ENCODE assay signal across 20 cellular contexts in the genomic region with DNA sequence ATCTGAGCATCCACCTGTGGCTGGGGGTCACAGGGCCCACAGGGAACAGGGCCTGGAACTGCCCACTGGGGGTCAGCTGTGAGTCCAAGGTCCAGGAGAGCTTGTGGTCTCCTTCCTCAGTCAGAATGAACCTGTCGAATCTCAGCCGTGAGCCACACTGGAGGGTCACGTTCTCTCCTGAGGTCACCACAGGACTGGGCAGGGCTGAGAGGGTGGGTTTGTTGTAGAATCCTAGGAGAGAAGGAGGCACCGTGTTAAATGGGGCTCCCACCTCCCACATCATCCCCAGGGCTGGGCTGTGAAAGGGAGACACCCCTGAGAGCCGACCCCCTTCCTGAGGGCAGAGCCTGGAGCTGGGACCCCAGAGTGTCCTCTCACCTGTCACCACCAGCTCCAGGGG. TPM values are rescaled to one million over a fixed set of nuclear protein-coding genes. Genes with fewer than 3 reads are reported as not detected.
A peak's percentile ranks its signal among the peaks of the same experiment; 100 is the strongest.
DNase-seq lines count a peak whose midpoint lies in the region; ATAC-seq, FAIRE-seq and TF ChIP-seq lines count a peak whose summit lies in the region.
"Had no signal": no experiment of that assay in that cellular context is flagged by ENCODE, and none has a peak within 500 bp of the region (broad histone marks: within the 10 kb centered on the region; RNA-seq: fewer than 3 reads in every experiment).

No MANE protein-coding gene starts in this region.

- no peaks in the 10 kb centered on the region for H3K36me3 ChIP-seq in K562 (ENCODE audit: control insufficient read depth, insufficient read depth, low read length)
- H3K36me3 ChIP-seq in spleen, result peaks cover 0 to 38% (median 0%) of the 10 kb centered on the region in 6 donors
- no peaks in the 10 kb centered on the region for H3K36me3 ChIP-seq in heart left ventricle
- H3K36me3 ChIP-seq: BLaER1 had no signal

- FAIRE-seq in K562 (lab: Jason Lieb, UNC), result no peak
- FAIRE-seq: GM12892, GM19239 had no signal

- H3K9ac ChIP-seq in K562 (ENCODE audit: insufficient read depth in 1 of 2, low read depth in 2 of 2, low read length in 2 of 2), result no peak overlapping the region
- H3K9ac ChIP-seq: BLaER1 had no signal

- H3K27ac ChIP-seq in K562 (ENCODE audit: extremely low read depth, low read depth, low read length), result no peak overlapping the region
- peak overlapping the region in 3 of 8 donors; percentile 82 to 91 (median 89) for H3K27ac ChIP-seq in spleen
- H3K27ac ChIP-seq in heart left ventricle, result no peak overlapping the region
- H3K27ac ChIP-seq: BLaER1, HL-60 had no signal

- no peaks in the 10 kb centered on the region for H3K9me1 ChIP-seq in K562 (ENCODE audit: control insufficient read depth, insufficient read depth, low read length)

- no peaks in the 10 kb centered on the region for H3K9me3 Mint-ChIP-seq in effector memory CD8-positive, alpha-beta T cell
- H3K9me3 Mint-ChIP-seq: CD4-positive, alpha-beta T cell; HFFc6 had no signal

- H4K20me1 ChIP-seq in K562 (replicated peaks; ENCODE audit: control insufficient read depth, insufficient read depth, low read length), result no peaks in the 10 kb centered on the region
- H4K20me1 ChIP-seq: BLaER1 had no signal

- no TSS peak for BruUV-seq in K562 (replicated peaks; lab: Mats Ljungman, UMichigan)

- no peak overlapping the region for H3K27ac Mint-ChIP-seq in effector memory CD8-positive, alpha-beta T cell
- H3K27ac Mint-ChIP-seq: CD4-positive, alpha-beta T cell; HFFc6 had no signal

- peaks cover 2 to 33% of the 10 kb centered on the region in 2 experiments; a peak in 3 of 5 replicates for H3K27me3 ChIP-seq in K562 (ENCODE audit: control insufficient read depth in 2 of 2, insufficient read depth in 2 of 2, low read length in 2 of 2)
- peaks cover 0 to 70% (median 4%) of the 10 kb centered on the region in 7 donors for H3K27me3 ChIP-seq in spleen (replicated peaks in 1 of 7)
- peaks cover 0 to 30% (median 0%) of the 10 kb centered on the region in 9 donors for H3K27me3 ChIP-seq in heart left ventricle
- H3K27me3 ChIP-seq: BLaER1 had no signal

- H3K9me3 ChIP-seq in K562 (replicated peaks; ENCODE audit: control insufficient read depth, insufficient read depth, low read depth, low read length) (no peaks in the 10 kb centered on the region), spleen (no peaks in the 10 kb centered on the region), heart left ventricle (no peaks in the 10 kb centered on the region)
- H3K9me3 ChIP-seq: BLaER1 had no signal

- H3K79me2 ChIP-seq in K562 (ENCODE audit: control insufficient read depth, insufficient read depth, low read length), result no peaks in the 10 kb centered on the region

- peaks cover 2% of the 10 kb centered on the region for H3K36me3 Mint-ChIP-seq in effector memory CD8-positive, alpha-beta T cell (ENCODE audit: insufficient read depth)

- POLR2A ChIA-PET in K562 (lab: Yijun Ruan, JAX), result interaction anchor here (0.6 kb wide), 1 partner anchor 12 kb away, joined by 3 read pairs; no protein-coding TSS in a partner anchor

- in situ Hi-C loops in K562 (cut with MboI), result no loop called here

- no peak for TF ChIP-seq RAD21 in K562 (CRISPR knock-in tag; conservative IDR thresholded peaks at IDR 0.05 in 1 of 2, IDR thresholded peaks at IDR 0.05 in 1 of 2)

- H3K4me1 Mint-ChIP-seq in effector memory CD8-positive, alpha-beta T cell (ENCODE audit: low read depth in 2 of 2), result peaks cover 0 to 2% of the 10 kb centered on the region in 2 donors

- no peak overlapping the region for H3K4me3 ChIP-seq in K562
- peak overlapping the region in 5 of 8 donors; percentile 24 to 60 (median 36) for H3K4me3 ChIP-seq in spleen
- peak overlapping the region in 1 of 12 donors; percentile 46 for H3K4me3 ChIP-seq in heart left ventricle
- H3K4me3 ChIP-seq: BLaER1 had no signal

- H2AFZ ChIP-seq in K562 (ENCODE audit: low read depth, low read length), result no peak overlapping the region

- no peak for TF ChIP-seq EP300 in K562 (IDR thresholded peaks at IDR 0.05; ENCODE audit: low read length)

- ATAC-seq in K562, result peak; percentile 42; the same call in 2 of the 3 replicates
- no peak for ATAC-seq in HG02870 (IDR thresholded peaks at IDR 0.05; ENCODE audit: unreplicated experiment)
- ATAC-seq in effector memory CD8-positive, alpha-beta T cell (replicated peaks), result no peak
- no peak for ATAC-seq in heart left ventricle

- TF ChIP-seq POLR2A in K562 (conservative IDR thresholded peaks at IDR 0.05) (no peak), spleen (IDR thresholded peaks at IDR 0.05) (no peak), heart left ventricle (IDR thresholded peaks at IDR 0.05) (no peak)

- H3K4me1 ChIP-seq in K562 (replicated peaks in 1 of 2; ENCODE audit: control insufficient read depth in 2 of 2, insufficient read depth in 2 of 2, low read length in 2 of 2), result no peaks in the 10 kb centered on the region
- H3K4me1 ChIP-seq in spleen, result peaks cover 0 to 73% (median 10%) of the 10 kb centered on the region in 6 donors
- H3K4me1 ChIP-seq in heart left ventricle, result peaks cover 0 to 19% (median 0%) of the 10 kb centered on the region in 12 donors

- DNase-seq in activated CD8-positive, alpha-beta memory T cell treated with anti-CD3 and anti-CD28 coated beads, Interleukin-2, amount 50 U/mL, for 48 hours, result peak; percentile 28
- no peak for DNase-seq in activated CD8-positive, alpha-beta memory T cell treated with anti-CD3 and anti-CD28 coated beads, Interleukin-2, amount 50 U/mL, for 4 hours
- no peak for DNase-seq in K562 (ENCODE audit: extremely low read depth in 1 of 4, low spot score in 3 of 4)
- peak; percentile 75 for DNase-seq in mesenteric fat pad (ENCODE audit: low spot score)
- DNase-seq in spleen, result no peak
- DNase-seq in effector memory CD8-positive, alpha-beta T cell, result no peak
- no peak for DNase-seq in heart left ventricle
- DNase-seq: 8988T; AML-193; CD4-positive, alpha-beta T cell; DMS79; HCEC 1CT; HFFc6 had no signal

- H3K4me3 Mint-ChIP-seq in effector memory CD8-positive, alpha-beta T cell, result no peak overlapping the region
- H3K4me3 Mint-ChIP-seq: CD4-positive, alpha-beta T cell; HFFc6 had no signal

- intact Hi-C loops in K562 (cut with micrococcal nuclease), result no loop called here
- intact Hi-C loops in spleen (cut with DNase I; ENCODE audit: low total_unique reads), result no loop called here
- intact Hi-C loops in heart left ventricle (cut with DNase I), result no loop called here

- 0% methylated on average over 4 of the region's 5 CpGs for WGBS in K562 (ENCODE audit: insufficient coverage, low coverage, missing lambda C conversion rate)
- WGBS in spleen, 5 donors, result 73 to 93% (median 84%) methylated on average over 2 to 5 of the region's 5 CpGs
- 54 to 65% (median 63%) methylated on average over 3 to 5 of the region's 5 CpGs for WGBS in heart left ventricle, 4 donors

- CTCF ChIA-PET in K562 (lab: Yijun Ruan, JAX; ENCODE audit: low intra/inter-chr PET ratio), result no interaction called here

- H3K4me2 ChIP-seq in K562 (ENCODE audit: insufficient read depth, low read length), result no peak overlapping the region

- TF ChIP-seq CTCF in K562 (IDR thresholded peaks at IDR 0.05 in 2 of 3, conservative IDR thresholded peaks at IDR 0.05 in 1 of 3; ENCODE audit: insufficient read depth in 2 of 3, low read depth in 1 of 3, low read length in 3 of 3) (0 out of 6 replicates have a peak, but pooled peaks of 2 of the 3 experiments have one; percentile 6 to 16), spleen (IDR thresholded peaks at IDR 0.05 in 8 of 11, conservative IDR thresholded peaks at IDR 0.05 in 3 of 11) (no peak), heart left ventricle (IDR thresholded peaks at IDR 0.05) (no peak)

- H3K27me3 Mint-ChIP-seq in effector memory CD8-positive, alpha-beta T cell, result peaks cover 49 to 79% of the 10 kb centered on the region in 2 donors

RNA-seq across cellular contexts. Expression of a gene that starts 1.5 kb away (rescaled TPM):
- total RNA-seq in K562 (2011; cell fraction: chromatin; rRNA removed; ENCODE audit: low replicate concordance), result not detected in 2 replicates
- not detected in 2 replicates for total RNA-seq in K562 (2011; cell fraction: nucleolus; rRNA removed)
- total RNA-seq in K562 (2011; cell fraction: nucleoplasm; rRNA removed), result not detected in 2 replicates
- total RNA-seq in K562 (2014; rRNA removed) (not detected in 2 replicates), K562 (2014; rRNA removed; fragmentation: Illumina TruSeq; extraction: Trizol) (not detected in 2 replicates), K562 (2015; rRNA removed; fragmentation: Illumina TruSeq; extraction: Trizol) (not detected in 2 replicates), K562 (2021) (not detected in 2 replicates), mesenteric fat pad (23.0 TPM), spleen (100 to 1,000 TPM in 2 of 7 donors, 10 to 100 TPM in 5; 43.3 to 262 (median 79.9) TPM), heart left ventricle (10 to 100 TPM in 1 of 9 donors, 1 to 10 TPM in 6, under 1 TPM in 1, not detected in 1; 0.27 to 16.2 (median 1.5) TPM)
- polyA plus RNA-seq in K562 (2011; rRNA removed) (not detected in 2 replicates), K562 (2014; fragmentation: Illumina TruSeq; extraction: Trizol) (not detected in 2 replicates), K562 (2014; fragmentation: Nextera tagmentation; extraction: Ambion mirVana) (not detected), K562 (2014; rRNA removed) (not detected in 2 replicates), spleen (10 to 100 TPM; 16.3 to 53.6 (median 34.5) TPM), heart left ventricle (1 to 10 TPM in 1 of 2 donors, under 1 TPM in 1; 0.19 to 4.7 TPM)
- polyA plus RNA-seq in K562 (2011; cell fraction: cytosol; rRNA removed), result not detected in 2 replicates
- polyA plus RNA-seq in K562 (2011; cell fraction: nucleus; rRNA removed), result not detected in 2 replicates
- not detected in 2 replicates for polyA plus RNA-seq in K562 (2012)
- polyA minus RNA-seq in K562 (2011; rRNA and poly(A)+ RNA removed), result not detected in 2 replicates
- polyA minus RNA-seq in K562 (2011; cell fraction: cytosol; rRNA and poly(A)+ RNA removed), result not detected in 2 replicates
- polyA minus RNA-seq in K562 (2011; cell fraction: nucleus; rRNA and poly(A)+ RNA removed), result not detected in 2 replicates
- total RNA-seq: G401, H4, HFFc6 had no signal

RNA-seq across cellular contexts. Expression of a gene that starts 27.5 kb away (rescaled TPM):
- total RNA-seq in K562 (2011; cell fraction: chromatin; rRNA removed; ENCODE audit: low replicate concordance), result not detected in 2 replicates
- total RNA-seq in K562 (2011; cell fraction: nucleolus; rRNA removed), result not detected in 2 replicates
- not detected in 2 replicates for total RNA-seq in K562 (2011; cell fraction: nucleoplasm; rRNA removed)
- total RNA-seq in K562 (2014; rRNA removed), result not detected in 2 replicates
- total RNA-seq in K562 (2014; rRNA removed; fragmentation: Illumina TruSeq; extraction: Trizol), result not detected in 2 replicates
- not detected in 2 replicates for total RNA-seq in K562 (2015; rRNA removed; fragmentation: Illumina TruSeq; extraction: Trizol)
- not detected in 2 replicates for total RNA-seq in K562 (2021)
- not detected in 2 replicates for polyA plus RNA-seq in K562 (2011; rRNA removed)
- polyA plus RNA-seq in K562 (2011; cell fraction: cytosol; rRNA removed), result not detected in 2 replicates
- polyA plus RNA-seq in K562 (2011; cell fraction: nucleus; rRNA removed), result not detected in 2 replicates
- polyA plus RNA-seq in K562 (2012), result 0.53 TPM in 1 of 2 replicates, not detected in the other
- not detected in 2 replicates for polyA plus RNA-seq in K562 (2014; fragmentation: Illumina TruSeq; extraction: Trizol)
- not detected for polyA plus RNA-seq in K562 (2014; fragmentation: Nextera tagmentation; extraction: Ambion mirVana)
- polyA plus RNA-seq in K562 (2014; rRNA removed), result not detected in 2 replicates
- polyA minus RNA-seq in K562 (2011; rRNA and poly(A)+ RNA removed), result not detected in 2 replicates
- polyA minus RNA-seq in K562 (2011; cell fraction: cytosol; rRNA and poly(A)+ RNA removed), result not detected in 2 replicates
- not detected in 2 replicates for polyA minus RNA-seq in K562 (2011; cell fraction: nucleus; rRNA and poly(A)+ RNA removed)
- 1.0 TPM for total RNA-seq in mesenteric fat pad
- 10 to 100 TPM; 11.5 to 61.1 (median 17.5) TPM for total RNA-seq in spleen
- 10 to 100 TPM; 32.1 to 80.9 (median 39.8) TPM for polyA plus RNA-seq in spleen
- not detected for total RNA-seq in heart left ventricle
- not detected for polyA plus RNA-seq in heart left ventricle
- total RNA-seq: G401, H4, HFFc6 had no signal

RNA-seq across cellular contexts. Expression of a gene that starts 30.6 kb away (rescaled TPM):
- total RNA-seq in K562 (2011; cell fraction: chromatin; rRNA removed; ENCODE audit: low replicate concordance), result not detected in 2 replicates
- total RNA-seq in K562 (2011; cell fraction: nucleolus; rRNA removed), result not detected in 2 replicates
- total RNA-seq in K562 (2011; cell fraction: nucleoplasm; rRNA removed), result not detected in 2 replicates
- total RNA-seq in K562 (2014; rRNA removed) (not detected in 2 replicates), K562 (2014; rRNA removed; fragmentation: Illumina TruSeq; extraction: Trizol) (not detected in 2 replicates), K562 (2015; rRNA removed; fragmentation: Illumina TruSeq; extraction: Trizol) (not detected in 2 replicates), K562 (2021) (not detected in 2 replicates), mesenteric fat pad (14.4 TPM), spleen (100 to 1,000 TPM in 3 of 7 donors, 10 to 100 TPM in 4; 52.9 to 209 (median 94.5) TPM), heart left ventricle (10 to 100 TPM in 2 of 9 donors, 1 to 10 TPM in 6, under 1 TPM in 1; 0.83 to 43.6 (median 1.7) TPM)
- polyA plus RNA-seq in K562 (2011; rRNA removed) (not detected in 2 replicates), K562 (2014; fragmentation: Illumina TruSeq; extraction: Trizol) (not detected in 2 replicates), K562 (2014; fragmentation: Nextera tagmentation; extraction: Ambion mirVana) (not detected), K562 (2014; rRNA removed) (not detected in 2 replicates), spleen (10 to 100 TPM; 10.2 to 26.0 (median 23.8) TPM), heart left ventricle (1 to 10 TPM; 1.2 to 2.7 TPM)
- polyA plus RNA-seq in K562 (2011; cell fraction: cytosol; rRNA removed), result not detected in 2 replicates
- not detected in 2 replicates for polyA plus RNA-seq in K562 (2011; cell fraction: nucleus; rRNA removed)
- polyA plus RNA-seq in K562 (2012), result not detected in 2 replicates
- not detected in 2 replicates for polyA minus RNA-seq in K562 (2011; rRNA and poly(A)+ RNA removed)
- polyA minus RNA-seq in K562 (2011; cell fraction: cytosol; rRNA and poly(A)+ RNA removed), result not detected in 2 replicates
- polyA minus RNA-seq in K562 (2011; cell fraction: nucleus; rRNA and poly(A)+ RNA removed), result not detected in 2 replicates
- total RNA-seq: G401, H4, HFFc6 had no signal

RNA-seq across cellular contexts. Expression of a gene that starts 53.2 kb away (rescaled TPM):
- not detected in 2 replicates for total RNA-seq in K562 (2011; cell fraction: chromatin; rRNA removed; ENCODE audit: low replicate concordance)
- total RNA-seq in K562 (2011; cell fraction: nucleolus; rRNA removed), result not detected in 2 replicates
- total RNA-seq in K562 (2011; cell fraction: nucleoplasm; rRNA removed), result not detected in 2 replicates
- total RNA-seq in K562 (2014; rRNA removed) (not detected in 2 replicates), K562 (2014; rRNA removed; fragmentation: Illumina TruSeq; extraction: Trizol) (not detected in 2 replicates), K562 (2015; rRNA removed; fragmentation: Illumina TruSeq; extraction: Trizol) (0.23 and 0.54 TPM in 2 replicates), K562 (2021) (0.20 and 0.24 TPM in 2 replicates), mesenteric fat pad (63.8 TPM), spleen (100 to 1,000 TPM in 6 of 7 donors, 10 to 100 TPM in 1; 95.9 to 164 (median 125) TPM), heart left ventricle (100 to 1,000 TPM in 1 of 9 donors, 10 to 100 TPM in 1, 1 to 10 TPM in 7; 3.5 to 102 (median 5.4) TPM)
- polyA plus RNA-seq in K562 (2011; rRNA removed) (not detected in 2 replicates), K562 (2014; fragmentation: Illumina TruSeq; extraction: Trizol) (0.12 TPM in 1 of 2 replicates, not detected in the other), K562 (2014; fragmentation: Nextera tagmentation; extraction: Ambion mirVana) (not detected), K562 (2014; rRNA removed) (0.12 TPM in 1 of 2 replicates, not detected in the other), spleen (10 to 100 TPM; 56.3 to 74.8 (median 71.1) TPM), heart left ventricle (1 to 10 TPM; 2.9 to 5.3 TPM)
- polyA plus RNA-seq in K562 (2011; cell fraction: cytosol; rRNA removed), result not detected in 2 replicates
- polyA plus RNA-seq in K562 (2011; cell fraction: nucleus; rRNA removed), result not detected in 2 replicates
- polyA plus RNA-seq in K562 (2012), result 0.40 and 7.6 TPM in 2 replicates
- polyA minus RNA-seq in K562 (2011; rRNA and poly(A)+ RNA removed), result not detected in 2 replicates
- not detected in 2 replicates for polyA minus RNA-seq in K562 (2011; cell fraction: cytosol; rRNA and poly(A)+ RNA removed)
- not detected in 2 replicates for polyA minus RNA-seq in K562 (2011; cell fraction: nucleus; rRNA and poly(A)+ RNA removed)
- total RNA-seq: G401, HFFc6 had no signal

RNA-seq across cellular contexts. Expression of a gene that starts 54.4 kb away (rescaled TPM):
- total RNA-seq in K562 (2011; cell fraction: chromatin; rRNA removed; ENCODE audit: low replicate concordance), result not detected in 2 replicates
- not detected in 2 replicates for total RNA-seq in K562 (2011; cell fraction: nucleolus; rRNA removed)
- not detected in 2 replicates for total RNA-seq in K562 (2011; cell fraction: nucleoplasm; rRNA removed)
- total RNA-seq in K562 (2014; rRNA removed) (not detected in 2 replicates), K562 (2014; rRNA removed; fragmentation: Illumina TruSeq; extraction: Trizol) (not detected in 2 replicates), K562 (2015; rRNA removed; fragmentation: Illumina TruSeq; extraction: Trizol) (not detected in 2 replicates), K562 (2021) (not detected in 2 replicates), mesenteric fat pad (69.4 TPM), spleen (100 to 1,000 TPM in 1 of 7 donors, 10 to 100 TPM in 6; 38.9 to 112 (median 79.6) TPM), heart left ventricle (10 to 100 TPM in 2 of 9 donors, 1 to 10 TPM in 7; 1.8 to 22.2 (median 3.9) TPM)
- polyA plus RNA-seq in K562 (2011; rRNA removed) (not detected in 2 replicates), K562 (2014; fragmentation: Illumina TruSeq; extraction: Trizol) (not detected in 2 replicates), K562 (2014; fragmentation: Nextera tagmentation; extraction: Ambion mirVana) (not detected), K562 (2014; rRNA removed) (not detected in 2 replicates), spleen (10 to 100 TPM in 2 of 3 donors, 1 to 10 TPM in 1; 3.8 to 41.2 (median 23.9) TPM), heart left ventricle (1 to 10 TPM; 1.4 to 4.0 TPM)
- not detected in 2 replicates for polyA plus RNA-seq in K562 (2011; cell fraction: cytosol; rRNA removed)
- polyA plus RNA-seq in K562 (2011; cell fraction: nucleus; rRNA removed), result not detected in 2 replicates
- polyA plus RNA-seq in K562 (2012), result not detected in 2 replicates
- not detected in 2 replicates for polyA minus RNA-seq in K562 (2011; rRNA and poly(A)+ RNA removed)
- not detected in 2 replicates for polyA minus RNA-seq in K562 (2011; cell fraction: cytosol; rRNA and poly(A)+ RNA removed)
- not detected in 2 replicates for polyA minus RNA-seq in K562 (2011; cell fraction: nucleus; rRNA and poly(A)+ RNA removed)
- total RNA-seq: CD4-positive, alpha-beta T cell; G401; H4; HFFc6 had no signal

Comparison
In these comparisons a context has a peak if more than half of its experiments do, and no peak if none do; other contexts are left out.
1. DNase-seq: peak in activated CD8-positive, alpha-beta memory T cell treated with anti-CD3 and anti-CD28 coated beads, Interleukin-2, amount 50 U/mL, for 48 hours (single experiment) and mesenteric fat pad (single experiment); none in activated CD8-positive, alpha-beta memory T cell treated with anti-CD3 and anti-CD28 coated beads, Interleukin-2, amount 50 U/mL, for 4 hours (single experiment), K562 (0 of 4), spleen (single experiment), effector memory CD8-positive, alpha-beta T cell (0 of 3) and heart left ventricle (0 of 5).
2. CTCF ChIP-seq: peak in K562 (2 of 3); none in spleen (0 of 11) and heart left ventricle (0 of 12).